18 cellular contexts compared by ENCODE assay signal in the genomic region with DNA sequence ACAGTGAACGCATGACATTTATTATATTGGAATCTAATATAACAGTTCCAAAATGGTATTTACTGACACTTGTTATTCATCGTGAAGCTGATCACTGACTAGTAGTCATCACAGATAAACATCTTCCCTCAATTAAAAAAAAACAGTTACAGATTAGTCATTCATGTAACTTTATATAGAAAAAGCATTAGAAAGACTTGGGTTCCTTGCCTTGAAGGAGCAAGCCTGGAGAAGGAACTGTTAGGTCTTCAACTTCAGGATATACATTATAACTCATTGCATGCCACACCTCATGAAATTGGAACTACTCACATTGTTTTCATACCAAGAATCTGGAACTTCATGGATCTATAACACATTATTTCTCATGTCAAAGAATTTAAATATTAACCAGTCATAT.
A peak's percentile ranks its signal among the peaks of the same experiment; 100 is the strongest.
DNase-seq lines count a peak whose midpoint lies in the region; ATAC-seq, FAIRE-seq and TF ChIP-seq lines count a peak whose summit lies in the region.
"Had no signal": no experiment of that assay in that cellular context is flagged by ENCODE, and none has a peak within 500 bp of the region (broad histone marks: within the 10 kb centered on the region; RNA-seq: fewer than 3 reads in every experiment).

No MANE protein-coding gene starts in this region.

- peaks cover 0 to 4% (median 0%) of the 10 kb centered on the region in 8 donors for H3K9me3 Mint-ChIP-seq in CD4-positive, alpha-beta memory T cell
- H3K9me3 Mint-ChIP-seq: CD4-positive, alpha-beta T cell; H9 had no signal

- H3K9me3 ChIP-seq in right atrium auricular region (no peaks in the 10 kb centered on the region), esophagus squamous epithelium (no peaks in the 10 kb centered on the region)
- no peaks in the 10 kb centered on the region for H3K9me3 ChIP-seq in CD4-positive, alpha-beta memory T cell (ENCODE audit: control insufficient read depth in 1 of 2, low read length in 2 of 2)

- no peak for TF ChIP-seq CTCF in 22Rv1 (IDR thresholded peaks at IDR 0.05)
- no peak for TF ChIP-seq CTCF in bronchial epithelial cell (IDR thresholded peaks at IDR 0.05; ENCODE audit: insufficient read depth, low read length, severe bottlenecking)
- TF ChIP-seq CTCF in foreskin keratinocyte (conservative IDR thresholded peaks at IDR 0.05) = no peak
- no peak for TF ChIP-seq CTCF in right atrium auricular region (IDR thresholded peaks at IDR 0.05)
- no peak for TF ChIP-seq CTCF in esophagus squamous epithelium (IDR thresholded peaks at IDR 0.05)

- H3K27ac Mint-ChIP-seq in CD4-positive, alpha-beta memory T cell = no peak overlapping the region
- H3K27ac Mint-ChIP-seq: B cell; CD4-positive, alpha-beta T cell; H9 had no signal

- DNase-seq in HTR-8/SVneo (ENCODE audit: insufficient read length, low spot score) = peak; percentile 2
- peak; percentile 63 for DNase-seq in bronchial epithelial cell (ENCODE audit: low read depth)
- peak; percentile 12 to 51 for DNase-seq in foreskin keratinocyte
- DNase-seq in right atrium auricular region (ENCODE audit: low spot score) = no peak
- DNase-seq in NCI-H2029 (lab: John Stamatoyannopoulos, UW) = no peak
- DNase-seq in esophagus squamous epithelium (lab: John Stamatoyannopoulos, UW) = no peak
- DNase-seq in CD4-positive, alpha-beta memory T cell = no peak
- DNase-seq: C1 segment of cervical spinal cord; CD4-positive, alpha-beta T cell; COR-L47; DMS53; GF-D8; GOT3; H9 had no signal

- H3K4me3 ChIP-seq in bronchial epithelial cell (ENCODE audit: low read depth, low read length) = no peak overlapping the region
- H3K4me3 ChIP-seq in right atrium auricular region = no peak overlapping the region
- no peak overlapping the region for H3K4me3 ChIP-seq in esophagus squamous epithelium
- H3K4me3 ChIP-seq in CD4-positive, alpha-beta memory T cell (ENCODE audit: low read length in 2 of 2) = no peak overlapping the region

- peak; percentile 35 for ATAC-seq in foreskin keratinocyte
- ATAC-seq: HepG2 had no signal

- no peak overlapping the region for H3K4me3 Mint-ChIP-seq in CD4-positive, alpha-beta memory T cell
- H3K4me3 Mint-ChIP-seq: B cell; CD4-positive, alpha-beta T cell; H9 had no signal

- no peak for FAIRE-seq in HTR-8/SVneo (lab: Jason Lieb, UNC)
- FAIRE-seq in bronchial epithelial cell (lab: Jason Lieb, UNC) = no peak
- FAIRE-seq: GM19239, HepG2 had no signal

- H3K27ac ChIP-seq in 22Rv1 (peak overlapping the region; percentile 94), foreskin keratinocyte (no peak overlapping the region), right atrium auricular region (no peak overlapping the region), esophagus squamous epithelium (no peak overlapping the region)
- H3K27ac ChIP-seq in CD4-positive, alpha-beta memory T cell (ENCODE audit: low read depth, low read length) = no peak overlapping the region

- H3K4me1 ChIP-seq in foreskin keratinocyte (peaks cover 42% of the 10 kb centered on the region), right atrium auricular region (no peaks in the 10 kb centered on the region), esophagus squamous epithelium (no peaks in the 10 kb centered on the region)
- no peaks in the 10 kb centered on the region for H3K4me1 ChIP-seq in CD4-positive, alpha-beta memory T cell (ENCODE audit: insufficient read depth, low read length)

- H3K4me1 Mint-ChIP-seq in CD4-positive, alpha-beta memory T cell = no peaks in the 10 kb centered on the region
- H3K4me1 Mint-ChIP-seq: B cell, H9 had no signal

- H3K36me3 Mint-ChIP-seq in CD4-positive, alpha-beta memory T cell = no peaks in the 10 kb centered on the region

- CTCF ChIA-PET in CD4-positive, alpha-beta memory T cell (lab: Charles Lee; ENCODE audit: partially characterized antibody) = no interaction called here

- POLR2A ChIA-PET in CD4-positive, alpha-beta memory T cell (lab: Charles Lee; ENCODE audit: partially characterized antibody) = no interaction called here

- no peaks in the 10 kb centered on the region for H3K27me3 ChIP-seq in bronchial epithelial cell (ENCODE audit: control insufficient read depth, insufficient read depth, low read length)
- H3K27me3 ChIP-seq in foreskin keratinocyte = no peaks in the 10 kb centered on the region
- no peaks in the 10 kb centered on the region for H3K27me3 ChIP-seq in right atrium auricular region
- no peaks in the 10 kb centered on the region for H3K27me3 ChIP-seq in esophagus squamous epithelium
- H3K27me3 ChIP-seq in CD4-positive, alpha-beta memory T cell (ENCODE audit: insufficient read depth, low read length) = no peaks in the 10 kb centered on the region

- 86 to 89% methylated on average over 2 of the region's 2 CpGs for WGBS in esophagus squamous epithelium, 2 donors

- no peak for TF ChIP-seq POLR2A in esophagus squamous epithelium (IDR thresholded peaks at IDR 0.05)

- H3K36me3 ChIP-seq in bronchial epithelial cell (ENCODE audit: control insufficient read depth, insufficient read depth, low read length) (no peaks in the 10 kb centered on the region), right atrium auricular region (no peaks in the 10 kb centered on the region), esophagus squamous epithelium (no peaks in the 10 kb centered on the region)
- no peaks in the 10 kb centered on the region for H3K36me3 ChIP-seq in CD4-positive, alpha-beta memory T cell (ENCODE audit: insufficient read depth, low read length)

- intact Hi-C loops in esophagus squamous epithelium (cut with DNase I) = no loop called here
- intact Hi-C loops in CD4-positive, alpha-beta memory T cell (cut with micrococcal nuclease) = no loop called here

- peaks cover 0 to 4% of the 10 kb centered on the region in 2 donors for H3K27me3 Mint-ChIP-seq in CD4-positive, alpha-beta memory T cell
- H3K27me3 Mint-ChIP-seq: B cell; CD4-positive, alpha-beta T cell had no signal

Comparison
In these comparisons a context has a peak if more than half of its experiments do, and no peak if none do; other contexts are left out.
1. DNase-seq: peak in HTR-8/SVneo (single experiment), bronchial epithelial cell (single experiment) and foreskin keratinocyte (2 of 2); none in right atrium auricular region (single experiment), NCI-H2029 (single experiment), esophagus squamous epithelium (single experiment) and CD4-positive, alpha-beta memory T cell (0 of 5).